In genomic region chr2:141557329-141558098, GRCh38 we compare ENCODE assay signal across 1 cellular context.
TF ChIP-seq lines count a peak whose summit lies in the region.

No MANE protein-coding gene starts in this region.

TF ChIP-seq in SK-N-SH, 30 proteins besides CTCF, POLR2A, EP300 and RAD21 (continued from another document):
- TF ChIP-seq IRF3 (IDR thresholded peaks at IDR 0.05; ENCODE audit: low read depth, low read length) = no peak
- TF ChIP-seq FOSL2 (IDR thresholded peaks at IDR 0.05; ENCODE audit: borderline replicate concordance, low read depth) = peak; percentile 83; the same call in 1 of the 2 replicates
- peak; percentile 72; the same call in 1 of the 2 replicates for TF ChIP-seq REST (IDR thresholded peaks at IDR 0.05; ENCODE audit: low read depth, low read length)
- no peak for TF ChIP-seq MXI1 (IDR thresholded peaks at IDR 0.05; ENCODE audit: low read depth, low read length)
- TF ChIP-seq FOXJ3 (CRISPR knock-in tag; IDR thresholded peaks at IDR 0.05) = no peak
- peak; percentile 93 for TF ChIP-seq TCF12 (IDR thresholded peaks at IDR 0.05)
- no peak; the same call in 1 of the 2 replicates for TF ChIP-seq MEF2A (IDR thresholded peaks at IDR 0.05; ENCODE audit: borderline replicate concordance, low read depth)
- TF ChIP-seq YY1 (IDR thresholded peaks at IDR 0.05; ENCODE audit: low read depth) = no peak
- peak; percentile 69 for TF ChIP-seq POLR2AphosphoS5 (IDR thresholded peaks at IDR 0.05; ENCODE audit: low read depth, low read length)
